Comparison of ENCODE assay signal across 8 cellular contexts in genomic region chr18:48997985-48998831, GRCh38. TPM values are rescaled to one million over a fixed set of nuclear protein-coding genes. Genes with fewer than 3 reads are reported as not detected.
DNase-seq lines count a peak whose midpoint lies in the region; ATAC-seq and TF ChIP-seq lines count a peak whose summit lies in the region.

No MANE protein-coding gene starts in this region.

- H3K4me3 Mint-ChIP-seq in H9: no peak overlapping the region; a peak in 1 of 5 replicates

- no peaks in the 10 kb centered on the region; a peak in 1 of 5 replicates for H3K9me3 Mint-ChIP-seq in H9

- no peak overlapping the region for H3K27ac ChIP-seq in H9 (ENCODE audit: insufficient read length, low read depth, low read length)

- no peaks in the 10 kb centered on the region for H3K79me2 ChIP-seq in H9 (ENCODE audit: insufficient read depth, low read length)

- H4K5ac ChIP-seq in H9 (ENCODE audit: insufficient read length, low read depth, low read length): no peak overlapping the region

- H3K36me3 Mint-ChIP-seq in H9 (ENCODE audit: insufficient read depth in 1 of 3, low read depth in 3 of 3): no peaks in the 10 kb centered on the region

- H3K4me1 ChIP-seq in H9 (ENCODE audit: insufficient read depth, low read length): peaks cover 2% of the 10 kb centered on the region; the same call in 1 of the 2 replicates

- no CpG with 5 or more reads among the region's 17 CpGs for WGBS in H9 (ENCODE audit: extremely low coverage, insufficient read length, low lambda C conversion rate)

- peak overlapping the region; percentile 11 for H4K91ac ChIP-seq in H9 (ENCODE audit: insufficient read length, low read depth, low read length)

- no peak overlapping the region for H3T11ph ChIP-seq in H9 (ENCODE audit: low read length)

- no peaks in the 10 kb centered on the region for H3K9me3 ChIP-seq in H9 (ENCODE audit: control insufficient read depth, low read depth, low read length)

- peak overlapping the region; percentile 36 for H3K18ac ChIP-seq in H9 (ENCODE audit: insufficient read length, low read depth, low read length)

- no peak overlapping the region for H2AK5ac ChIP-seq in H9 (ENCODE audit: insufficient read length, low read length)

- H3K4ac ChIP-seq in H9 (ENCODE audit: low read depth, low read length): no peak overlapping the region; the same call in 1 of the 2 replicates

- peaks cover 11% of the 10 kb centered on the region for H3K27me3 Mint-ChIP-seq in H9 (ENCODE audit: low read depth)

- H3K9ac ChIP-seq in H9 (ENCODE audit: extremely low read depth, insufficient read length, low read length): no peak overlapping the region

- DNase-seq in H9 (peak; percentile 85), SIG-M5 (lab: John Stamatoyannopoulos, UW) (peak; percentile 23), fibroblast of villous mesenchyme (ENCODE audit: low read depth) (peak; percentile 92), pulmonary artery endothelial cell (ENCODE audit: low read depth, low spot score) (peak; percentile 53)

- H3K56ac ChIP-seq in H9 (ENCODE audit: insufficient read length, low read depth, low read length): no peak overlapping the region

- H2BK20ac ChIP-seq in H9 (ENCODE audit: low read depth, low read length, poor library complexity, severe bottlenecking): no peak overlapping the region

- no peak overlapping the region for H4K8ac ChIP-seq in H9 (replicated peaks; ENCODE audit: insufficient read length, low read depth, low read length)

- H3K23ac ChIP-seq in H9 (ENCODE audit: insufficient read length, low read depth, low read length): no peak overlapping the region

- H2AFZ ChIP-seq in H9 (ENCODE audit: low read length): no peak overlapping the region

- peak overlapping the region; percentile 26 for H2BK12ac ChIP-seq in H9 (ENCODE audit: insufficient read length, low read depth, low read length)

- H2BK120ac ChIP-seq in H9 (ENCODE audit: low read depth, low read length, poor library complexity, severe bottlenecking): peak overlapping the region; percentile 42

- H3K14ac ChIP-seq in H9 (ENCODE audit: insufficient read depth, low read length): peak overlapping the region; percentile 51; the same call in 1 of the 2 replicates

- ATAC-seq in HG02571 (IDR thresholded peaks at IDR 0.05; ENCODE audit: unreplicated experiment) (no peak), HG03159 (IDR thresholded peaks at IDR 0.05; ENCODE audit: unreplicated experiment) (no peak), GM19035 (IDR thresholded peaks at IDR 0.05; ENCODE audit: unreplicated experiment) (no peak), GM18517 (IDR thresholded peaks at IDR 0.05; ENCODE audit: unreplicated experiment) (no peak)

- no peaks in the 10 kb centered on the region for H3K79me1 ChIP-seq in H9 (ENCODE audit: insufficient read depth, low read depth, low read length, poor library complexity, severe bottlenecking)

- H2BK15ac ChIP-seq in H9 (ENCODE audit: low read depth, low read length): no peak overlapping the region

- peaks cover 24 to 29% of the 10 kb centered on the region in 2 experiments for H3K4me1 Mint-ChIP-seq in H9

- TF ChIP-seq CTCF in H9 (conservative IDR thresholded peaks at IDR 0.05) (no peak), fibroblast of villous mesenchyme (IDR thresholded peaks at IDR 0.05; ENCODE audit: insufficient read depth, low read depth, low read length) (no peak)

- no peaks in the 10 kb centered on the region for H4K20me1 ChIP-seq in H9 (ENCODE audit: control insufficient read depth, insufficient read depth, insufficient read length)

- H3K27ac Mint-ChIP-seq in H9: peak overlapping the region in 2 of 3 experiments; percentile 65 to 97; a peak in 3 of 7 replicates

- no peaks in the 10 kb centered on the region for H3K27me3 ChIP-seq in H9 (ENCODE audit: insufficient read depth, low read length)

- H3K4me2 ChIP-seq in H9 (ENCODE audit: insufficient read depth, insufficient read length, low read length): no peak overlapping the region

- no peaks in the 10 kb centered on the region for H3K23me2 ChIP-seq in H9 (ENCODE audit: insufficient read length, low read depth, low read length, poor library complexity, severe bottlenecking)

- no peak overlapping the region for H3K4me3 ChIP-seq in fibroblast of villous mesenchyme (ENCODE audit: low read depth, low read length)

- no peak overlapping the region for H2BK5ac ChIP-seq in H9 (ENCODE audit: insufficient read length, low read length)

RNA-seq across cellular contexts. Expression of gene SMAD7, which starts 47.4 kb away (rescaled TPM):
- 27.7 and 29.4 TPM in 2 replicates for total RNA-seq in H9 (2021)
- 28.9 and 32.9 TPM in 2 replicates for total RNA-seq in fibroblast of villous mesenchyme
- 3.6 and 4.9 TPM in 2 replicates for total RNA-seq in pulmonary artery endothelial cell

Comparison
In these comparisons a context has a peak if more than half of its experiments do, and no peak if none do; other contexts are left out.
1. DNase-seq: peak in every context shown above with its lines; median percentile 92 in fibroblast of villous mesenchyme; 85 in H9; 53 in pulmonary artery endothelial cell; 23 in SIG-M5.